8 cellular contexts compared by ENCODE assay signal in the genomic region with DNA sequence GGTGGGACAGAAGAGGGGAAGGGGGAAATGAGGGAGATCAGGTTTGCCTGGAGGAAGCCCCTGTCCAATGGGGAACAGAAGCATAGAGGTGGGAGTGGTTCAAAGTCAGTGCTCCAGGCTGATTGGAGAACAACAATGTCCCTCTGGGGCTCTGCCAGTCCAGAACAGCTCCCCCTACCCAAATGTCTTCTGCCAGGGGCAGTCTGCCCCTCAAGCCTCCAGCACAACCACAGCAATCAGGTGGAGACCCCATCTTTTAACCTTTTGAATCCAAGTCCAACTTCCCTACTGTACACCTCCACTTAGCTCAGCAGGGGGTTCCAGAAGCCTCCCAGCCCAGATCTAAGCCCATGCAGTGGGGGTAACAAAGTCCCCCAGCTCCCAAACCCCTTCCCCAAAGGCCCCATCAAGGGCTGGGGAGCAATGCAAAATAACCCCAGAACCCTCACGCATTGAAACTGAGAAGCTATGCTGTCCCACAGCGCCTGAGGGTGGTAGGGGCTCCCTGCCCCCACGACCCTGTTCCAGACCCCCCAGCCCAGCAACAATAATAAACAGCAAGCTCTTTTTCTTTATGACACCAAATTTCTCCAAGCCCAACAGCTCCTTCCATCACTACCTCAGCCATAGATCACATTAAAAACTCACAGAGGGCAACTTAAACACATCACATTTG. TPM values are rescaled to one million over a fixed set of nuclear protein-coding genes. Genes with fewer than 3 reads are reported as not detected.
A peak's percentile ranks its signal among the peaks of the same experiment; 100 is the strongest.
DNase-seq lines count a peak whose midpoint lies in the region; ATAC-seq and TF ChIP-seq lines count a peak whose summit lies in the region.

No MANE protein-coding gene starts in this region.

- peak overlapping the region; percentile 0 to 48 for H3K4me3 Mint-ChIP-seq in stimulated activated naive B cell treated with anti-CD40 and anti-IgM and Interleukin-4, amounts not matched to agents 10 μg/mL and 1 μg/mL and 100 μg/mL, for 72 hours

- peaks cover under 1 to 44% of the 10 kb centered on the region in 2 donors for H3K4me1 Mint-ChIP-seq in stimulated activated naive B cell treated with anti-CD40 and anti-IgM and Interleukin-4, amounts not matched to agents 10 μg/mL and 1 μg/mL and 100 μg/mL, for 72 hours

- no peak for ATAC-seq in RWPE2 (ENCODE audit: low read depth)
- no peak for ATAC-seq in stimulated activated naive B cell treated with anti-CD40 and anti-IgM and Interleukin-4, amounts not matched to agents 10 μg/mL and 1 μg/mL and 100 μg/mL, for 72 hours (replicated peaks)

- no peaks in the 10 kb centered on the region for H3K9me3 ChIP-seq in RWPE2 (ENCODE audit: severe bottlenecking)
- H3K9me3 ChIP-seq in esophagus squamous epithelium, result no peaks in the 10 kb centered on the region

- no peaks in the 10 kb centered on the region for H3K27me3 Mint-ChIP-seq in stimulated activated naive B cell treated with anti-CD40 and anti-IgM and Interleukin-4, amounts not matched to agents 10 μg/mL and 1 μg/mL and 100 μg/mL, for 72 hours

- DNase-seq in NCI-H510A treated with DMSO at 0.1 percent for 48 hours (lab: John Stamatoyannopoulos, UW), result peak; percentile 44
- DNase-seq in NCI-H510A (lab: John Stamatoyannopoulos, UW), result no peak
- DNase-seq in RWPE2 (ENCODE audit: low spot score), result no peak
- DNase-seq in esophagus squamous epithelium (lab: John Stamatoyannopoulos, UW), result no peak
- DNase-seq in stimulated activated naive B cell treated with anti-CD40 and anti-IgM and Interleukin-4, amounts not matched to agents 10 μg/mL and 1 μg/mL and 100 μg/mL, for 72 hours, result no peak
- DNase-seq in CD1c-positive myeloid dendritic cell (ENCODE audit: extremely low spot score), result no peak
- DNase-seq in NCI-H1930 (lab: John Stamatoyannopoulos, UW), result no peak
- DNase-seq in stimulated activated CD4-positive, alpha-beta T cell treated with anti-CD3 and anti-CD28 coated beads, Interleukin-12 subunit alpha, Interleukin-12 subunit beta, amount 100 ng/mL, for 4 hours, result no peak

- no peaks in the 10 kb centered on the region for H3K36me3 ChIP-seq in RWPE2 (ENCODE audit: low read depth)
- H3K36me3 ChIP-seq in esophagus squamous epithelium, result peaks cover 0 to 18% (median 0%) of the 10 kb centered on the region in 3 donors

- H3K36me3 Mint-ChIP-seq in stimulated activated naive B cell treated with anti-CD40 and anti-IgM and Interleukin-4, amounts not matched to agents 10 μg/mL and 1 μg/mL and 100 μg/mL, for 72 hours, result peaks cover 0 to 2% of the 10 kb centered on the region in 2 donors

- no peak for TF ChIP-seq CTCF in RWPE2 (IDR thresholded peaks at IDR 0.05; ENCODE audit: poor library complexity, severe bottlenecking)
- no peak for TF ChIP-seq CTCF in esophagus squamous epithelium (IDR thresholded peaks at IDR 0.05)

- intact Hi-C loops in esophagus squamous epithelium (cut with DNase I), result loop anchor here (5.0 to 10.0 kb wide), 3 partner anchors 43 to 196 kb away; no protein-coding TSS in a partner anchor

- H3K27ac Mint-ChIP-seq in stimulated activated naive B cell treated with anti-CD40 and anti-IgM and Interleukin-4, amounts not matched to agents 10 μg/mL and 1 μg/mL and 100 μg/mL, for 72 hours, result no peak overlapping the region

- H3K9me3 Mint-ChIP-seq in stimulated activated naive B cell treated with anti-CD40 and anti-IgM and Interleukin-4, amounts not matched to agents 10 μg/mL and 1 μg/mL and 100 μg/mL, for 72 hours, result no peaks in the 10 kb centered on the region

- H3K27ac ChIP-seq in RWPE2 (ENCODE audit: poor library complexity, severe bottlenecking), result peak overlapping the region; percentile 77
- H3K27ac ChIP-seq in esophagus squamous epithelium, result peak overlapping the region in 2 of 4 donors; percentile 99

- H3K4me3 ChIP-seq in RWPE2 (ENCODE audit: severe bottlenecking), result no peak overlapping the region
- peak overlapping the region in 3 of 4 donors; percentile 96 to 98 (median 98) for H3K4me3 ChIP-seq in esophagus squamous epithelium

- TF ChIP-seq POLR2A in esophagus squamous epithelium (IDR thresholded peaks at IDR 0.05), result no peak

- H3K27me3 ChIP-seq in RWPE2 (ENCODE audit: insufficient read depth, poor library complexity, severe bottlenecking), result no peaks in the 10 kb centered on the region
- H3K27me3 ChIP-seq in esophagus squamous epithelium, result no peaks in the 10 kb centered on the region

- H3K4me1 ChIP-seq in RWPE2 (ENCODE audit: insufficient read depth, poor library complexity, severe bottlenecking) (peaks cover 38% of the 10 kb centered on the region), esophagus squamous epithelium (peaks cover 62 to 86% (median 71%) of the 10 kb centered on the region in 3 donors)

- WGBS in esophagus squamous epithelium, 2 donors, result 61% methylated on average over 3 of the region's 3 CpGs; no CpG with 5 or more reads in 1 of the 2 donors

RNA-seq across cellular contexts. Expression of a gene that starts 3.3 kb away (rescaled TPM):
- total RNA-seq in esophagus squamous epithelium, result 100 to 1,000 TPM in 1 of 4 donors, 10 to 100 TPM in 3; 22.2 to 112 (median 30.6) TPM

RNA-seq across cellular contexts. Expression of a gene that starts 34.3 kb away (rescaled TPM):
- 10 to 100 TPM in 2 of 4 donors, 1 to 10 TPM in 2; 1.2 to 12.4 (median 7.5) TPM for total RNA-seq in esophagus squamous epithelium
